9 cellular contexts compared by ENCODE assay signal in the genomic region with DNA sequence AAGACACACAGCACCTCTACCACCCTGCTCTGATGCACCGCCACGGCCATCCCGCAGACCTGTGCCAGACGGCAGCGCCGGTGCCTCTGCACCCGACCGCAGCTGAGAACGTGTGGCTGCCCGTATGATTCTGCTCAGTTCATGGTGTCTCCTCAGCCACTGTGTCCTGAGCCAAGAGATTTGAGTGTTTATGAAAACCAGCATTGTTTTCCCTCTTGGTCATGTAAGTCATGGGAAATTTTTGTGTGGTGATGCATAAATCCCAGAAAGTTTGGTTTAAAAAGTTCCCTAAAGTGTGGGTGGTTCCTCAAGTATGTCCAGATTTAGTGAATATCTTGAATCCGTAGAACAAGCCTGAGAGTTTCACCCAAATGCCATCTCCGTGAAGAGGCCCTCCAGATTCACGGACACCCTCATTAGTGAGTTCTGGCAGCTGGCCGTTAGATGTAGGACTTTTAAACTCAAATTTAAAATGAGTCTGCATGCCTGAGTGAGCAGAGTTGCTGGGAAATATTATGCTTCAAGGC. TPM values are rescaled to one million over a fixed set of nuclear protein-coding genes. Genes with fewer than 3 reads are reported as not detected.
A peak's percentile ranks its signal among the peaks of the same experiment; 100 is the strongest.
DNase-seq lines count a peak whose midpoint lies in the region; ATAC-seq and TF ChIP-seq lines count a peak whose summit lies in the region.
"Had no signal": no experiment of that assay in that cellular context is flagged by ENCODE, and none has a peak within 500 bp of the region (broad histone marks: within the 10 kb centered on the region; RNA-seq: fewer than 3 reads in every experiment).

No MANE protein-coding gene starts in this region.

- H4K91ac ChIP-seq in IMR-90 (ENCODE audit: insufficient read depth, low read depth, low read length): peak overlapping the region; percentile 92

- no peaks in the 10 kb centered on the region for H3K9me2 ChIP-seq in Karpas-422 (replicated peaks; ENCODE audit: insufficient read depth, low read length)

- H3K9me3 ChIP-seq in IMR-90 (ENCODE audit: control insufficient read depth, insufficient read depth, low read length) (no peaks in the 10 kb centered on the region), thymus (ENCODE audit: control insufficient read depth) (no peaks in the 10 kb centered on the region), Karpas-422 (ENCODE audit: low read length) (no peaks in the 10 kb centered on the region)

- H3K9ac ChIP-seq in IMR-90 (ENCODE audit: low read depth, low read length) (peak overlapping the region; percentile 70), Karpas-422 (ENCODE audit: low read length) (no peak overlapping the region)

- ATAC-seq in IMR-90 (ENCODE audit: low read depth) (peak; percentile 95), HG03135 (IDR thresholded peaks at IDR 0.05; ENCODE audit: unreplicated experiment) (no peak)
- ATAC-seq: activated T-helper 17 cell treated with anti-CD3 and anti-CD28 coated beads, Interleukin-2, amount 50 U/mL, for 72 hours had no signal

- in situ Hi-C loops in IMR-90 (cut with MboI; ENCODE audit: low sequenced_read_pairs): no loop called here

- dilution Hi-C loops in IMR-90 (cut with HindIII; ENCODE audit: low sequenced_read_pairs, unreplicated experiment): no loop called here

- peak; percentile 27 for TF ChIP-seq RAD21 in IMR-90 (IDR thresholded peaks at IDR 0.05; ENCODE audit: low read length)

- 8% methylated on average over 2 of the region's 14 CpGs; no CpG with 5 or more reads in 1 of the 2 experiments for WGBS in IMR-90 (ENCODE audit: extremely low coverage in 2 of 2, insufficient read length in 1 of 2), 2 experiments
- WGBS in thymus: 93% methylated on average over 14 of the region's 14 CpGs

- intact Hi-C loops in IMR-90 (cut with micrococcal nuclease): no loop called here

- no peak overlapping the region for H2AK9ac ChIP-seq in IMR-90 (replicated peaks; ENCODE audit: low read depth, low read length, poor library complexity)

- TF ChIP-seq CTCF in IMR-90 (conservative IDR thresholded peaks at IDR 0.05; ENCODE audit: low read depth, low read length): no peak

- peak overlapping the region; percentile 99 for H2BK20ac ChIP-seq in IMR-90 (ENCODE audit: low read depth, low read length)

- peak overlapping the region; percentile 98 for H3K4ac ChIP-seq in IMR-90 (ENCODE audit: low read depth, low read length)

- H3K23ac ChIP-seq in IMR-90 (ENCODE audit: low read depth, low read length): peak overlapping the region; percentile 97

- 0 out of 4 replicates have a peak, but pooled peaks cover 0 to 4% of the 10 kb centered on the region in 2 experiments for H3K79me1 ChIP-seq in IMR-90 (ENCODE audit: low read depth in 1 of 2, low read length in 2 of 2)

- no peaks in the 10 kb centered on the region for H3K79me2 ChIP-seq in Karpas-422 (ENCODE audit: low read length)

- peak; percentile 79 for TF ChIP-seq POLR2A in IMR-90 (IDR thresholded peaks at IDR 0.05; ENCODE audit: low read depth, low read length)

- peak overlapping the region; percentile 86 for H3K27ac ChIP-seq in IMR-90 (ENCODE audit: insufficient read depth, low read length)
- peak overlapping the region; percentile 43 for H3K27ac ChIP-seq in thymus (ENCODE audit: low read depth)
- H3K27ac ChIP-seq in Karpas-422 (ENCODE audit: low read length): no peak overlapping the region

- H3K4me3 ChIP-seq in IMR-90 (ENCODE audit: insufficient read depth, low read depth, low read length): peak overlapping the region; percentile 3; the same call in 1 of the 2 replicates
- no peak overlapping the region for H3K4me3 ChIP-seq in thymus (ENCODE audit: low read length)
- no peak overlapping the region for H3K4me3 ChIP-seq in Karpas-422 (ENCODE audit: low read length)

- no peaks in the 10 kb centered on the region for H4K20me1 ChIP-seq in IMR-90 (ENCODE audit: insufficient read depth, low read length)
- no peaks in the 10 kb centered on the region for H4K20me1 ChIP-seq in Karpas-422 (ENCODE audit: insufficient read depth, low read depth, low read length)

- no TSS peak for BruUV-seq in IMR-90 (replicated peaks; lab: Mats Ljungman, UMichigan)

- peak overlapping the region; percentile 93 for H2AK5ac ChIP-seq in IMR-90 (ENCODE audit: low read depth, low read length)

- peak overlapping the region; percentile 55 for H4K5ac ChIP-seq in IMR-90 (ENCODE audit: low read depth, low read length)

- H4K8ac ChIP-seq in IMR-90 (ENCODE audit: low read depth in 2 of 2, low read length in 2 of 2): peak overlapping the region; percentile 65 to 97

- CTCF ChIA-PET in IMR-90 (lab: Yijun Ruan, JAX): interaction anchor here (1.6 kb wide), 1 partner anchor 93 kb away, joined by 4 read pairs; no protein-coding TSS in a partner anchor

- H3K18ac ChIP-seq in IMR-90 (ENCODE audit: low read depth, low read length): peak overlapping the region; percentile 99

- H3K36me3 ChIP-seq in IMR-90 (ENCODE audit: control insufficient read depth, insufficient read depth, low read length) (no peaks in the 10 kb centered on the region), thymus (ENCODE audit: control insufficient read depth, insufficient read depth) (no peaks in the 10 kb centered on the region), Karpas-422 (ENCODE audit: insufficient read depth, low read length) (no peaks in the 10 kb centered on the region)

- H3K9me1 ChIP-seq in IMR-90 (ENCODE audit: insufficient read depth, low read length): peaks cover 15% of the 10 kb centered on the region

- H2AFZ ChIP-seq in IMR-90 (replicated peaks; ENCODE audit: low read length, poor library complexity): peak overlapping the region; percentile 86
- no peak overlapping the region for H2AFZ ChIP-seq in Karpas-422 (ENCODE audit: low read length)

- H2BK15ac ChIP-seq in IMR-90 (ENCODE audit: low read depth, low read length): peak overlapping the region; percentile 91; the same call in 2 of the 3 replicates

- H3K4me1 ChIP-seq in IMR-90 (ENCODE audit: control insufficient read depth, insufficient read depth, low read length): peaks cover 20% of the 10 kb centered on the region
- no peaks in the 10 kb centered on the region for H3K4me1 ChIP-seq in thymus (ENCODE audit: control insufficient read depth, insufficient read depth, low read length)
- H3K4me1 ChIP-seq in Karpas-422 (ENCODE audit: low read length): no peaks in the 10 kb centered on the region

- H2BK120ac ChIP-seq in IMR-90 (ENCODE audit: low read depth, low read length): peak overlapping the region; percentile 99

- POLR2A ChIA-PET in IMR-90 (lab: Charles Lee; ENCODE audit: unreplicated experiment): no interaction called here

- H3K4me2 ChIP-seq in IMR-90 (ENCODE audit: low read depth, low read length) (peak overlapping the region; percentile 48), Karpas-422 (ENCODE audit: low read depth, low read length, poor library complexity, severe bottlenecking) (no peak overlapping the region)

- H3K14ac ChIP-seq in IMR-90 (replicated peaks; ENCODE audit: low read depth, low read length): peak overlapping the region; percentile 95

- H3K27me3 ChIP-seq in IMR-90 (ENCODE audit: control insufficient read depth, insufficient read depth, low read length): no peaks in the 10 kb centered on the region
- no peaks in the 10 kb centered on the region for H3K27me3 ChIP-seq in thymus (ENCODE audit: control insufficient read depth, insufficient read depth)
- H3K27me3 ChIP-seq in Karpas-422 (ENCODE audit: low read length): no peaks in the 10 kb centered on the region

- peak overlapping the region; percentile 75 for H2BK5ac ChIP-seq in IMR-90 (ENCODE audit: low read depth, low read length, poor library complexity, severe bottlenecking)

- H3K56ac ChIP-seq in IMR-90 (ENCODE audit: extremely low read depth, insufficient read depth, low read length): peak overlapping the region; percentile 94

- DNase-seq in IMR-90 (peak; percentile 98), epidermal melanocyte (ENCODE audit: insufficient read length, low spot score) (peak; percentile 88), medulla oblongata (ENCODE audit: extremely low spot score) (peak; percentile 42), Karpas-422 (no peak), T-helper 1 cell (no peak), cerebellar nuclear complex (lab: John Stamatoyannopoulos, UW) (no peak)

TF ChIP-seq in IMR-90, 13 proteins besides CTCF, POLR2A, EP300 and RAD21:
- peak; percentile 82 for TF ChIP-seq FOS (IDR thresholded peaks at IDR 0.05; ENCODE audit: low read depth, low read length)
- peak; percentile 37; the same call in 1 of the 2 replicates for TF ChIP-seq MAZ (IDR thresholded peaks at IDR 0.05; ENCODE audit: borderline replicate concordance, low read depth, low read length)
- TF ChIP-seq, protein P1, sequence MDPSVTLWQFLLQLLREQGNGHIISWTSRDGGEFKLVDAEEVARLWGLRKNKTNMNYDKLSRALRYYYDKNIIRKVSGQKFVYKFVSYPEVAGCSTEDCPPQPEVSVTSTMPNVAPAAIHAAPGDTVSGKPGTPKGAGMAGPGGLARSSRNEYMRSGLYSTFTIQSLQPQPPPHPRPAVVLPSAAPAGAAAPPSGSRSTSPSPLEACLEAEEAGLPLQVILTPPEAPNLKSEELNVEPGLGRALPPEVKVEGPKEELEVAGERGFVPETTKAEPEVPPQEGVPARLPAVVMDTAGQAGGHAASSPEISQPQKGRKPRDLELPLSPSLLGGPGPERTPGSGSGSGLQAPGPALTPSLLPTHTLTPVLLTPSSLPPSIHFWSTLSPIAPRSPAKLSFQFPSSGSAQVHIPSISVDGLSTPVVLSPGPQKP (IDR thresholded peaks at IDR 0.05; ENCODE audit: borderline replicate concordance, low read depth, low read length): no peak
- peak; percentile 93 for TF ChIP-seq BHLHE40 (IDR thresholded peaks at IDR 0.05; ENCODE audit: low read depth, low read length)
- TF ChIP-seq NFE2L2 (IDR thresholded peaks at IDR 0.05; ENCODE audit: low read depth, low read length): no peak
- TF ChIP-seq CEBPB (IDR thresholded peaks at IDR 0.05; ENCODE audit: low read depth, low read length): 0 out of 2 replicates have a peak, but pooled peaks have one; percentile 19
- TF ChIP-seq MXI1 (IDR thresholded peaks at IDR 0.05; ENCODE audit: borderline replicate concordance, low read depth, low read length): 0 out of 2 replicates have a peak, but pooled peaks have one; percentile 20
- no peak for TF ChIP-seq RCOR1 (IDR thresholded peaks at IDR 0.05; ENCODE audit: insufficient replicate concordance, low read length)

RNA-seq across cellular contexts. Expression of gene CDRT4, which starts 57.6 kb away (rescaled TPM):
- total RNA-seq in IMR-90 (2012; rRNA removed): 0.56 and 0.90 TPM in 2 replicates
- polyA plus RNA-seq in IMR-90 (2012; rRNA removed) (2.7 and 3.7 TPM in 2 replicates), thymus (25.4 TPM)
- 0.13 and 0.50 TPM in 2 replicates for polyA plus RNA-seq in IMR-90 (2012; cell fraction: cytosol; rRNA removed)
- polyA plus RNA-seq in IMR-90 (2012; cell fraction: nucleus; rRNA removed; ENCODE audit: low replicate concordance): 27.7 and 76.4 TPM in 2 replicates
- 11.7 and 13.6 TPM in 2 replicates for total RNA-seq in Karpas-422 (2014; rRNA removed; shearing (Covaris generic); ENCODE audit: low replicate concordance)

Comparison
In these comparisons a context has a peak if more than half of its experiments do, and no peak if none do; other contexts are left out.
1. DNase-seq: peak in IMR-90 (single experiment), epidermal melanocyte (single experiment) and medulla oblongata (single experiment); none in Karpas-422 (single experiment), T-helper 1 cell (0 of 5) and cerebellar nuclear complex (0 of 2).